ENCODE assay signal across 6 cellular contexts in genomic region chr3:49812916-49813496, GRCh38. TPM values are rescaled to one million over a fixed set of nuclear protein-coding genes. Genes with fewer than 3 reads are reported as not detected.
DNase-seq lines count a peak whose midpoint lies in the region; ATAC-seq and TF ChIP-seq lines count a peak whose summit lies in the region.

No MANE protein-coding gene starts in this region.

- no peak overlapping the region for H2AFZ ChIP-seq in Karpas-422 (ENCODE audit: low read length)

- H3K9me2 ChIP-seq in Karpas-422 (replicated peaks; ENCODE audit: insufficient read depth, low read length) = no peaks in the 10 kb centered on the region

- H4K20me1 ChIP-seq in Karpas-422 (ENCODE audit: insufficient read depth, low read depth, low read length) = no peaks in the 10 kb centered on the region

- TF ChIP-seq CTCF in gastrocnemius medialis (IDR thresholded peaks at IDR 0.05 in 4 of 5, conservative IDR thresholded peaks at IDR 0.05 in 1 of 5) = no peak

- in situ Hi-C loops in gastrocnemius medialis (cut with MboI; ENCODE audit: low sequenced_read_pairs in 4 of 4) = no loop called here

- peaks cover 7% of the 10 kb centered on the region for H3K4me1 ChIP-seq in Karpas-422 (ENCODE audit: low read length)
- H3K4me1 ChIP-seq in duodenal mucosa (ENCODE audit: control insufficient read depth in 1 of 2, insufficient read depth in 2 of 2, low read length in 2 of 2) = peaks cover 15 to 21% of the 10 kb centered on the region in 2 donors
- peaks cover 14 to 20% of the 10 kb centered on the region in 2 donors for H3K4me1 ChIP-seq in gastrocnemius medialis

- DNase-seq in Karpas-422 (no peak), gastrocnemius medialis (no peak), NCI-H82 treated with DMSO at 0.1 percent for 48 hours (lab: John Stamatoyannopoulos, UW; ENCODE audit: unreplicated experiment) (no peak)
- DNase-seq in stimulated activated naive CD4-positive, alpha-beta T cell treated with Interleukin-2 at 50 U/mL for 16 hours (lab: John Stamatoyannopoulos, UW) = no peak

- peak in 1 of 2 donors; percentile 12 for ATAC-seq in gastrocnemius medialis
- no peak for ATAC-seq in GM18519 (IDR thresholded peaks at IDR 0.05; ENCODE audit: low FRiP score, unreplicated experiment)

- TF ChIP-seq POLR2A in gastrocnemius medialis (IDR thresholded peaks at IDR 0.05) = no peak

- H3K27me3 ChIP-seq in Karpas-422 (ENCODE audit: low read length) (no peaks in the 10 kb centered on the region), duodenal mucosa (ENCODE audit: control insufficient read depth in 1 of 2, insufficient read depth in 2 of 2, low read length in 2 of 2) (no peaks in the 10 kb centered on the region), gastrocnemius medialis (no peaks in the 10 kb centered on the region)

- H3K9ac ChIP-seq in Karpas-422 (ENCODE audit: low read length) (peak overlapping the region; percentile 41), duodenal mucosa (ENCODE audit: low read depth in 1 of 2, low read length in 2 of 2) (peak overlapping the region; percentile 74 to 79)

- H3K4me3 ChIP-seq in Karpas-422 (ENCODE audit: low read length) = no peak overlapping the region
- peak overlapping the region; percentile 78 to 84 for H3K4me3 ChIP-seq in duodenal mucosa (ENCODE audit: low read depth in 1 of 2, low read length in 2 of 2)
- H3K4me3 ChIP-seq in gastrocnemius medialis = peak overlapping the region; percentile 29 to 60 (median 48)

- H3K4me2 ChIP-seq in Karpas-422 (ENCODE audit: low read depth, low read length, poor library complexity, severe bottlenecking) = no peak overlapping the region

- H3K79me2 ChIP-seq in Karpas-422 (ENCODE audit: low read length) = no peaks in the 10 kb centered on the region

- intact Hi-C loops in gastrocnemius medialis (cut with DNase I; ENCODE audit: low total_unique reads) = no loop called here

- H3K36me3 ChIP-seq in Karpas-422 (ENCODE audit: insufficient read depth, low read length) (no peaks in the 10 kb centered on the region), duodenal mucosa (ENCODE audit: control insufficient read depth in 1 of 2, insufficient read depth in 2 of 2, low read length in 2 of 2) (peaks cover 19 to 46% of the 10 kb centered on the region in 2 donors), gastrocnemius medialis (no peaks in the 10 kb centered on the region)

- H3K27ac ChIP-seq in Karpas-422 (ENCODE audit: low read length) (no peak overlapping the region), duodenal mucosa (ENCODE audit: low read depth, low read length) (peak overlapping the region; percentile 38), gastrocnemius medialis (peak overlapping the region; percentile 66 to 82 (median 67))

- H3K9me3 ChIP-seq in Karpas-422 (ENCODE audit: low read length) = no peaks in the 10 kb centered on the region
- H3K9me3 ChIP-seq in duodenal mucosa (ENCODE audit: control insufficient read depth in 1 of 2, low read length in 2 of 2) = no peaks in the 10 kb centered on the region
- H3K9me3 ChIP-seq in gastrocnemius medialis = no peaks in the 10 kb centered on the region

RNA-seq across cellular contexts. Expression of gene UBA7, which starts 0.7 kb away (rescaled TPM):
- 10.5 and 24.4 TPM in 2 replicates for total RNA-seq in Karpas-422 (2014; rRNA removed; shearing (Covaris generic); ENCODE audit: low replicate concordance)
- 10 to 100 TPM in 1 of 4 donors, 1 to 10 TPM in 3; 3.5 to 16.1 (median 5.1) TPM for total RNA-seq in gastrocnemius medialis

RNA-seq across cellular contexts. Expression of gene INKA1, which starts 9.9 kb away (rescaled TPM):
- total RNA-seq in Karpas-422 (2014; rRNA removed; shearing (Covaris generic); ENCODE audit: low replicate concordance) = 5.7 and 9.8 TPM in 2 replicates
- 10 to 100 TPM in 1 of 4 donors, 1 to 10 TPM in 2, not detected in 1; 1.1 to 10.9 (median 5.2) TPM for total RNA-seq in gastrocnemius medialis

RNA-seq across cellular contexts. Expression of gene CDHR4, which starts 13.3 kb away (rescaled TPM):
- not detected in 2 replicates for total RNA-seq in Karpas-422 (2014; rRNA removed; shearing (Covaris generic); ENCODE audit: low replicate concordance)
- total RNA-seq in gastrocnemius medialis = not detected

RNA-seq across cellular contexts. Expression of gene IP6K1, which starts 26.7 kb away (rescaled TPM):
- total RNA-seq in Karpas-422 (2014; rRNA removed; shearing (Covaris generic); ENCODE audit: low replicate concordance) = 22.3 and 27.3 TPM in 2 replicates
- total RNA-seq in gastrocnemius medialis = 10 to 100 TPM; 13.5 to 22.2 (median 19.5) TPM

RNA-seq across cellular contexts. Expression of gene TRAIP, which starts 43.4 kb away (rescaled TPM):
- 5.9 and 9.2 TPM in 2 replicates for total RNA-seq in Karpas-422 (2014; rRNA removed; shearing (Covaris generic); ENCODE audit: low replicate concordance)
- total RNA-seq in gastrocnemius medialis = 1 to 10 TPM in 3 of 4 donors, under 1 TPM in 1; 0.36 to 4.2 (median 1.1) TPM
